1 cellular context compared by ENCODE assay signal in genomic region chr11:1756791-1757771, GRCh38.
A peak's percentile ranks its signal among the peaks of the same experiment; 100 is the strongest.
TF ChIP-seq lines count a peak whose summit lies in the region.

No MANE protein-coding gene starts in this region.

TF ChIP-seq in HepG2, 621 proteins besides CTCF, POLR2A, EP300 and RAD21 (continued from another document):
- TF ChIP-seq ETS1 (CRISPR knock-in tag; IDR thresholded peaks at IDR 0.05): no peak
- no peak for TF ChIP-seq ETV6 (CRISPR knock-in tag; conservative IDR thresholded peaks at IDR 0.05)
- TF ChIP-seq SIN3A (IDR thresholded peaks at IDR 0.05; ENCODE audit: borderline replicate concordance, low read depth, low read length): no peak
- no peak for TF ChIP-seq SNAPC2 (CRISPR knock-in tag; IDR thresholded peaks at IDR 0.05)
- TF ChIP-seq MAFK (conservative IDR thresholded peaks at IDR 0.05 in 1 of 2, IDR thresholded peaks at IDR 0.05 in 1 of 2; ENCODE audit: low read length in 2 of 2): no peak
- TF ChIP-seq NCOA1 (CRISPR knock-in tag; IDR thresholded peaks at IDR 0.05): no peak
- TF ChIP-seq JUND (CRISPR knock-in tag; IDR thresholded peaks at IDR 0.05): no peak
- TF ChIP-seq ZBTB43 (CRISPR knock-in tag; conservative IDR thresholded peaks at IDR 0.05): no peak
- TF ChIP-seq ARID2 (CRISPR knock-in tag; IDR thresholded peaks at IDR 0.05; ENCODE audit: borderline replicate concordance): no peak
- no peak for TF ChIP-seq NCOA5 (CRISPR knock-in tag; IDR thresholded peaks at IDR 0.05)
- peak; percentile 59 for TF ChIP-seq RBFOX2 (IDR thresholded peaks at IDR 0.05; ENCODE audit: low read depth, low read length)
- TF ChIP-seq NR2F6 (IDR thresholded peaks at IDR 0.05): 0 out of 2 replicates have a peak, but pooled peaks have one; percentile 24
- TF ChIP-seq NR2F6 (CRISPR knock-in tag; IDR thresholded peaks at IDR 0.05): 0 out of 2 replicates have a peak, but pooled peaks have one; percentile 21
- no peak for TF ChIP-seq NFRKB (IDR thresholded peaks at IDR 0.05)
- no peak for TF ChIP-seq SAP130 (CRISPR knock-in tag; IDR thresholded peaks at IDR 0.05; ENCODE audit: low read depth)
- no peak for TF ChIP-seq MYC (CRISPR knock-in tag; IDR thresholded peaks at IDR 0.05; ENCODE audit: borderline replicate concordance)
- TF ChIP-seq ZNF496 (CRISPR knock-in tag; IDR thresholded peaks at IDR 0.05; ENCODE audit: insufficient replicate concordance): no peak
- TF ChIP-seq ZNF318 (CRISPR knock-in tag; IDR thresholded peaks at IDR 0.05): no peak
- TF ChIP-seq WIZ (CRISPR knock-in tag; IDR thresholded peaks at IDR 0.05): no peak
- TF ChIP-seq RXRA (CRISPR knock-in tag; IDR thresholded peaks at IDR 0.05): no peak
- TF ChIP-seq ZNF362 (CRISPR knock-in tag; IDR thresholded peaks at IDR 0.05; ENCODE audit: borderline replicate concordance): no peak
